10 cellular contexts compared by ENCODE assay signal in genomic region chr18:7273301-7273911, GRCh38. TPM values are rescaled to one million over a fixed set of nuclear protein-coding genes. Genes with fewer than 3 reads are reported as not detected.
DNase-seq lines count a peak whose midpoint lies in the region; ATAC-seq and TF ChIP-seq lines count a peak whose summit lies in the region.
"Had no signal": no experiment of that assay in that cellular context is flagged by ENCODE, and none has a peak within 500 bp of the region (broad histone marks: within the 10 kb centered on the region; RNA-seq: fewer than 3 reads in every experiment).

No MANE protein-coding gene starts in this region.

- no peaks in the 10 kb centered on the region for H3K36me3 Mint-ChIP-seq in neural progenitor cell

- no peak overlapping the region for H2AFZ ChIP-seq in neural progenitor cell (replicated peaks)

- H3K4me3 ChIP-seq in NB4 (ENCODE audit: low read depth, low read length) = no peak overlapping the region
- H3K4me3 ChIP-seq in neural progenitor cell = no peak overlapping the region

- peak overlapping the region; percentile 34 for H3K27ac Mint-ChIP-seq in neural progenitor cell

- H3K4me1 Mint-ChIP-seq in neural progenitor cell = peaks cover 24% of the 10 kb centered on the region

- no peak for TF ChIP-seq POLR2A in NB4 (IDR thresholded peaks at IDR 0.05; ENCODE audit: extremely low read depth, insufficient read length)

- H3K27me3 Mint-ChIP-seq in neural progenitor cell (ENCODE audit: insufficient read depth, low read depth) = peaks cover 8% of the 10 kb centered on the region

- no peaks in the 10 kb centered on the region for H4K20me1 ChIP-seq in neural progenitor cell (ENCODE audit: low read depth)

- no peaks in the 10 kb centered on the region for H3K79me2 ChIP-seq in neural progenitor cell (ENCODE audit: low read depth)

- no peaks in the 10 kb centered on the region for H3K9me3 ChIP-seq in neural progenitor cell (ENCODE audit: low read depth)

- DNase-seq in 8988T (peak; percentile 39), NB4 (ENCODE audit: low read depth) (peak; percentile 84), fibroblast of gingiva (ENCODE audit: low read depth) (peak; percentile 75), neural progenitor cell (ENCODE audit: low spot score) (peak; percentile 15), NCI-H524 (lab: John Stamatoyannopoulos, UW) (no peak), NCI-H1694 (lab: John Stamatoyannopoulos, UW) (no peak), SHP77 treated with DMSO at 0.1 percent for 48 hours (lab: John Stamatoyannopoulos, UW) (no peak)
- DNase-seq: activated CD8-positive, alpha-beta memory T cell treated with anti-CD3 and anti-CD28 coated beads, Interleukin-2, amount 50 U/mL, for 4 hours; NCI-H1694 treated with DMSO at 0.1 percent for 48 hours had no signal

- no peak for ATAC-seq in GM19452 (IDR thresholded peaks at IDR 0.05; ENCODE audit: unreplicated experiment)

- no peaks in the 10 kb centered on the region for H3K36me3 ChIP-seq in neural progenitor cell

- H3K4me3 Mint-ChIP-seq in neural progenitor cell = no peak overlapping the region

- no peak for TF ChIP-seq CTCF in NB4 (IDR thresholded peaks at IDR 0.05; ENCODE audit: low read depth, low read length)
- TF ChIP-seq CTCF in neural progenitor cell (IDR thresholded peaks at IDR 0.05) = no peak

- no peak overlapping the region for H3K27ac ChIP-seq in neural progenitor cell

- no peaks in the 10 kb centered on the region for H3K9me3 Mint-ChIP-seq in neural progenitor cell

- H3F3A ChIP-seq in neural progenitor cell (ENCODE audit: low read depth) = peaks cover 6% of the 10 kb centered on the region

- H3K27me3 ChIP-seq in neural progenitor cell = no peaks in the 10 kb centered on the region

- H3K9ac ChIP-seq in neural progenitor cell = no peak overlapping the region

- H3K4me2 ChIP-seq in neural progenitor cell = no peak overlapping the region

- H3K4me1 ChIP-seq in neural progenitor cell = peaks cover 4% of the 10 kb centered on the region

RNA-seq across cellular contexts. Expression of gene LRRC30, which starts 42.5 kb away (rescaled TPM):
- not detected in 2 replicates for total RNA-seq in neural progenitor cell (ENCODE audit: low replicate concordance)

Comparison
In these comparisons a context has a peak if more than half of its experiments do, and no peak if none do; other contexts are left out.
1. DNase-seq: peak in 8988T (single experiment), NB4 (single experiment), fibroblast of gingiva (single experiment) and neural progenitor cell (single experiment); none in NCI-H524 (0 of 2), NCI-H1694 (single experiment) and SHP77 treated with DMSO at 0.1 percent for 48 hours (single experiment).